20 cellular contexts compared by ENCODE assay signal in the genomic region with DNA sequence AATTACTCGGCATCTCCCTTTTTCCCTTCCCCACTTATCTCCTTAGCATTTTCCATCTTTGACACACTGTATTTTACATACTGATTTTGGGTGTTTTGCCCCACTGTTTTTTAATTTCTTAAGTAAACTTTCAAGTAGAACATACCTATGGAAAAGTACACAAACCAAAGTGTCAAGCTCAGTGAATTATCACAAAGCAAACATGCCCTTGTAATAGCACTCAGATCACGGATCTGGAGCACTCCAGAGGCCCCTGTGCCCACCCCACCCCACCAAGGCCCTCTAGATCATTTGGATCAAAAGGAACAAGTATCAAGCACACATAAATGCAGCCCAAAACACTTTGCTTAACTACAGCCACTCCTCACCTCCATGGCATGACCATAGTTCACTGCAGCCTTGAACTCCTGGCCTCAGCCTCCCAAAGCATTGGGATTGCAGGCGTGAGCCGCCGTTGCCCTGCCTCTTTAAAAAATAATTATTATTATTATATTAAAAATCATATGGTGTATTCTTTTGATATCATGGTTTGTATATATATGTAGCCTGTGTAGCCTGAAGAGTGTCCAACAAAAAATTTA. TPM values are rescaled to one million over a fixed set of nuclear protein-coding genes. Genes with fewer than 3 reads are reported as not detected.
"Had no signal": no experiment of that assay in that cellular context is flagged by ENCODE, and none has a peak within 500 bp of the region (broad histone marks: within the 10 kb centered on the region; RNA-seq: fewer than 3 reads in every experiment).

No MANE protein-coding gene starts in this region.

- H3K36me3 ChIP-seq: gastrocnemius medialis, heart left ventricle, neutrophil, tibial nerve, WERI-Rb-1 had no signal

- H3K4me3 Mint-ChIP-seq: activated T-cell treated with anti-CD3 and anti-CD28 coated beads, Interleukin-2, amount 50 U/mL, for 72 hours; memory B cell; naive thymus-derived CD8-positive, alpha-beta T cell had no signal

- H3K4me3 ChIP-seq: gastrocnemius medialis, heart left ventricle, tibial nerve had no signal

- H3K9me3 ChIP-seq: gastrocnemius medialis, heart left ventricle, neutrophil, tibial nerve had no signal

- H3K4me1 Mint-ChIP-seq: memory B cell had no signal

- ATAC-seq: activated T-cell treated with anti-CD3 and anti-CD28 coated beads, Interleukin-2, amount 50 U/mL, for 72 hours; esophagus mucosa; gastrocnemius medialis; naive thymus-derived CD8-positive, alpha-beta T cell had no signal

- H3K9me3 Mint-ChIP-seq: activated T-cell treated with anti-CD3 and anti-CD28 coated beads, Interleukin-2, amount 50 U/mL, for 72 hours; memory B cell; naive thymus-derived CD8-positive, alpha-beta T cell had no signal

- H3K27me3 ChIP-seq: heart left ventricle, neutrophil, tibial nerve had no signal

- DNase-seq: activated CD4-positive, alpha-beta T cell treated with anti-CD3 and anti-CD28 coated beads, Interleukin-2, amount 50 U/mL, for 4 hours; activated effector memory CD4-positive, alpha-beta T cell treated with anti-CD3 and anti-CD28 coated beads, Interleukin-2, amount 50 U/mL, for 16 hours; activated naive CD4-positive, alpha-beta T cell treated with anti-CD3 and anti-CD28 coated beads, Interleukin-2, amount 50 U/mL, for 16 hours; activated T-cell treated with anti-CD3 and anti-CD28 coated beads, Interleukin-2, amount 50 U/mL, for 72 hours; aorta; effector CD4-positive, alpha-beta T cell; gastrocnemius medialis; heart left ventricle; naive thymus-derived CD8-positive, alpha-beta T cell; stimulated activated CD4-positive, alpha-beta T cell treated with anti-CD3 and anti-CD28 coated beads, Interleukin-12 subunit alpha, Interleukin-12 subunit beta, amount 100 ng/mL, for 4 hours; stimulated activated CD4-positive, alpha-beta T cell treated with anti-CD3 and anti-CD28 coated beads, Interleukin-1b, Interleukin-23, amount 100 ng/mL, for 48 hours; stimulated activated CD8-positive, alpha-beta memory T cell treated with anti-CD3 and anti-CD28 coated beads, Interleukin-4, amount 100 ng/mL, for 48 hours; stimulated activated naive CD4-positive, alpha-beta T cell; T-helper 2 cell; WERI-Rb-1 had no signal

- H3K36me3 Mint-ChIP-seq: memory B cell; naive thymus-derived CD8-positive, alpha-beta T cell had no signal

- H3K27ac Mint-ChIP-seq: activated T-cell treated with anti-CD3 and anti-CD28 coated beads, Interleukin-2, amount 50 U/mL, for 72 hours; memory B cell; naive thymus-derived CD8-positive, alpha-beta T cell had no signal

- H3K27ac ChIP-seq: gastrocnemius medialis, heart left ventricle, neutrophil, tibial nerve, WERI-Rb-1 had no signal

RNA-seq across cellular contexts. Expression of a gene that starts 38.1 kb away (rescaled TPM):
- total RNA-seq: activated CD8-positive, alpha-beta memory T cell treated with anti-CD3 and anti-CD28 coated beads for 36 hours; activated T-cell treated with anti-CD3 and anti-CD28 coated beads, Interleukin-2, amount 50 U/mL, for 72 hours; gastrocnemius medialis; naive thymus-derived CD8-positive, alpha-beta T cell had no signal
